13 cellular contexts compared by ENCODE assay signal in the genomic region with DNA sequence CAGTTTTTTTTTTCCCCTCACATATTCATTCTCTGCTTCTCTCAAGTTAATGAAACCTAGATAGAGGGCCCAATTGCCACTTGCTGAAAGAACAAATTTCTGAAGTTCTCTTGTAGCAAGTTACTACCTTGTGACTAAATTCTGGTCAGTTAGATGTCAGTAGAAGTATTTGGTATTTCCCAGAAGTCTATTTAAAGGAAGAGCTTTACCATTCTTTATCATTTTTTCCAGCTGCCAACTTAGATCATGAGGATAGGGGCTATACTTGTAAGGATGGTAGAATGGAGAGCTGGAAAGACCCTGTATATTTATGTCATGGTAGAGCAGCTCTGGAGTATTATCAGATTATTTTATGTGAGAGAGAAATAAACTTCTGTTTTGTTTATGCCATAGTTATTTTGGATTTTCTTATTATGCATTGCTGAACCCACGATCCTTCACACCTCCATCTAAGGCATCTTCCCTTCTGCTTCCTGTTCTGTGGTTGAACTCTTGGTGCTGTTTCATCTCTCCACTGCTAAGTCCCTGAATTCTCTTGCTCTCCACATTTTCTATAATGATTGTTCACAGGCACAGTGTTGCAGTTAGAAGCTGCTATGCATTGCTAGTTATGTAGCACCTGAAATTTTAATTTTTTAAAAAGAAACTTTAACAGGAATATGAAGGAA. TPM values are rescaled to one million over a fixed set of nuclear protein-coding genes. Genes with fewer than 3 reads are reported as not detected.
DNase-seq lines count a peak whose midpoint lies in the region; ATAC-seq and TF ChIP-seq lines count a peak whose summit lies in the region.
"Had no signal": no experiment of that assay in that cellular context is flagged by ENCODE, and none has a peak within 500 bp of the region (broad histone marks: within the 10 kb centered on the region; RNA-seq: fewer than 3 reads in every experiment).

No MANE protein-coding gene starts in this region.

- H4K12ac ChIP-seq in trophoblast cell (ENCODE audit: low read depth, low read length), result no peak overlapping the region

- H2BK12ac ChIP-seq in trophoblast cell (ENCODE audit: low read length), result no peak overlapping the region

- H3K4ac ChIP-seq in trophoblast cell (ENCODE audit: low read depth, low read length), result no peak overlapping the region

- DNase-seq in activated T-cell treated with anti-CD3 and anti-CD28 coated beads, Interleukin-2, amount 50 U/mL, for 24 hours, result no peak
- DNase-seq in activated T-cell treated with anti-CD3 and anti-CD28 coated beads, Interleukin-2, amount 50 U/mL, for 1 hour, result no peak
- DNase-seq in trophoblast cell (no peak), MG63 (no peak), SW 1271 (lab: John Stamatoyannopoulos, UW) (no peak)
- DNase-seq: ACHN; activated CD8-positive, alpha-beta memory T cell treated with anti-CD3 and anti-CD28 coated beads, Interleukin-2, amount 50 U/mL, for 4 hours; gastrocnemius medialis; NCI-H187 treated with DMSO at 0.1 percent for 48 hours; SJCRH30 had no signal

- H3K4me1 ChIP-seq in Loucy (ENCODE audit: insufficient read depth, low read length, poor library complexity, severe bottlenecking) (peaks cover 35% of the 10 kb centered on the region), trophoblast cell (ENCODE audit: control insufficient read depth in 1 of 2, insufficient read depth in 2 of 2, low read length in 2 of 2) (peaks cover 3 to 8% of the 10 kb centered on the region in 2 experiments)
- H3K4me1 ChIP-seq: gastrocnemius medialis, SJCRH30 had no signal

- WGBS in trophoblast cell (ENCODE audit: extremely low coverage, insufficient coverage, insufficient read length), result no CpG with 5 or more reads among the region's 1 CpG

- peaks cover 8% of the 10 kb centered on the region for H4K20me1 ChIP-seq in Loucy (ENCODE audit: insufficient read depth, low read length, poor library complexity, severe bottlenecking)

- peaks cover 5% of the 10 kb centered on the region for H3K9me3 Mint-ChIP-seq in activated T-cell treated with anti-CD3 and anti-CD28 coated beads, Interleukin-2, amount 50 U/mL, for 24 hours
- H3K9me3 Mint-ChIP-seq in activated T-helper 17 cell treated with anti-CD3 and anti-CD28 coated beads, Interleukin-2, amount 50 U/mL, for 72 hours, result no peaks in the 10 kb centered on the region

- H3K9ac ChIP-seq in Loucy (ENCODE audit: low read depth, low read length, poor library complexity, severe bottlenecking) (peak overlapping the region; percentile 14), trophoblast cell (ENCODE audit: low read length) (no peak overlapping the region)

- H3K27ac ChIP-seq in trophoblast cell (ENCODE audit: low read depth, low read length), result peak overlapping the region; percentile 54
- H3K27ac ChIP-seq: gastrocnemius medialis, SJCRH30 had no signal

- peaks cover 49% of the 10 kb centered on the region for H3K4me1 Mint-ChIP-seq in activated T-cell treated with anti-CD3 and anti-CD28 coated beads, Interleukin-2, amount 50 U/mL, for 24 hours (ENCODE audit: low read depth)
- H3K4me1 Mint-ChIP-seq in activated T-helper 17 cell treated with anti-CD3 and anti-CD28 coated beads, Interleukin-2, amount 50 U/mL, for 72 hours, result peaks cover 26% of the 10 kb centered on the region

- peaks cover 3% of the 10 kb centered on the region for H3K9me3 ChIP-seq in Loucy (ENCODE audit: insufficient read depth, low read depth, low read length)
- H3K9me3 ChIP-seq in trophoblast cell (ENCODE audit: insufficient read depth, low read depth, low read length), result no peaks in the 10 kb centered on the region
- no peaks in the 10 kb centered on the region for H3K9me3 ChIP-seq in MG63
- H3K9me3 ChIP-seq: gastrocnemius medialis, SJCRH30 had no signal

- H3F3A ChIP-seq in Loucy (ENCODE audit: low read depth), result no peaks in the 10 kb centered on the region

- no peak overlapping the region for H2BK5ac ChIP-seq in trophoblast cell (ENCODE audit: low read depth, low read length, poor library complexity)

- ATAC-seq in activated T-helper 17 cell treated with anti-CD3 and anti-CD28 coated beads, Interleukin-2, amount 50 U/mL, for 72 hours (replicated peaks), result peak; percentile 86
- no peak for ATAC-seq in GM19467 (IDR thresholded peaks at IDR 0.05; ENCODE audit: unreplicated experiment)
- ATAC-seq: gastrocnemius medialis had no signal

- H4K8ac ChIP-seq in trophoblast cell (ENCODE audit: low read depth, low read length), result no peak overlapping the region

- no peaks in the 10 kb centered on the region for H3K27me3 Mint-ChIP-seq in activated T-cell treated with anti-CD3 and anti-CD28 coated beads, Interleukin-2, amount 50 U/mL, for 24 hours
- no peaks in the 10 kb centered on the region for H3K27me3 Mint-ChIP-seq in activated T-helper 17 cell treated with anti-CD3 and anti-CD28 coated beads, Interleukin-2, amount 50 U/mL, for 72 hours

- no peak overlapping the region for H2AK5ac ChIP-seq in trophoblast cell (ENCODE audit: low read length)

- no peaks in the 10 kb centered on the region for H3K9me2 ChIP-seq in Loucy (replicated peaks; ENCODE audit: low read depth, low read length)

- H3K36me3 ChIP-seq in Loucy (ENCODE audit: insufficient read depth, low read length) (no peaks in the 10 kb centered on the region; the same call in 1 of the 2 replicates), trophoblast cell (ENCODE audit: control insufficient read depth in 1 of 2, insufficient read depth in 2 of 2, low read length in 2 of 2) (peaks cover 0 to 5% of the 10 kb centered on the region in 2 experiments), MG63 (no peaks in the 10 kb centered on the region)
- H3K36me3 ChIP-seq: gastrocnemius medialis, SJCRH30 had no signal

- H3K4me2 ChIP-seq in Loucy (ENCODE audit: low read depth, low read length, poor library complexity, severe bottlenecking) (peak overlapping the region; percentile 61), trophoblast cell (ENCODE audit: low read length) (no peak overlapping the region)

- no peak for TF ChIP-seq CTCF in Loucy (conservative IDR thresholded peaks at IDR 0.05; ENCODE audit: low read length)

- no peak overlapping the region for H3K14ac ChIP-seq in trophoblast cell (ENCODE audit: low read length)

- no peak overlapping the region for H2BK120ac ChIP-seq in trophoblast cell (ENCODE audit: insufficient read depth, low read length, poor library complexity)

- H3K27me3 ChIP-seq in Loucy (ENCODE audit: insufficient read depth, low read length, poor library complexity, severe bottlenecking) (no peaks in the 10 kb centered on the region), trophoblast cell (ENCODE audit: insufficient read depth, low read length) (no peaks in the 10 kb centered on the region), MG63 (no peaks in the 10 kb centered on the region)
- H3K27me3 ChIP-seq: gastrocnemius medialis, SJCRH30 had no signal

- peaks cover 11% of the 10 kb centered on the region for H3K79me1 ChIP-seq in trophoblast cell (ENCODE audit: low read length)

- peak overlapping the region; percentile 28 for H3K4me3 ChIP-seq in Loucy (ENCODE audit: low read length, poor library complexity, severe bottlenecking)
- H3K4me3 ChIP-seq in trophoblast cell (ENCODE audit: low read depth, low read length), result no peak overlapping the region
- no peak overlapping the region for H3K4me3 ChIP-seq in MG63
- H3K4me3 ChIP-seq: gastrocnemius medialis, SJCRH30 had no signal

- H3K79me2 ChIP-seq in Loucy (ENCODE audit: insufficient read depth, low read length) (peaks cover 76% of the 10 kb centered on the region), trophoblast cell (ENCODE audit: control insufficient read depth, insufficient read depth, low read length, poor library complexity) (peaks cover 5% of the 10 kb centered on the region)

- peak overlapping the region; percentile 88 for H3K27ac Mint-ChIP-seq in activated T-cell treated with anti-CD3 and anti-CD28 coated beads, Interleukin-2, amount 50 U/mL, for 24 hours
- H3K27ac Mint-ChIP-seq in activated T-helper 17 cell treated with anti-CD3 and anti-CD28 coated beads, Interleukin-2, amount 50 U/mL, for 72 hours, result peak overlapping the region; percentile 90

- peaks cover 39% of the 10 kb centered on the region for H3K36me3 Mint-ChIP-seq in activated T-cell treated with anti-CD3 and anti-CD28 coated beads, Interleukin-2, amount 50 U/mL, for 24 hours (ENCODE audit: low read depth)
- H3K36me3 Mint-ChIP-seq in activated T-helper 17 cell treated with anti-CD3 and anti-CD28 coated beads, Interleukin-2, amount 50 U/mL, for 72 hours (ENCODE audit: low read depth), result peaks cover 26% of the 10 kb centered on the region

- no peak overlapping the region for H2AFZ ChIP-seq in Loucy (ENCODE audit: low read length)
- H2AFZ ChIP-seq in trophoblast cell (ENCODE audit: insufficient read depth, low read length, poor library complexity), result no peak overlapping the region

- H4K91ac ChIP-seq in trophoblast cell (ENCODE audit: low read depth, low read length), result no peak overlapping the region

- no peak overlapping the region for H3K18ac ChIP-seq in trophoblast cell (ENCODE audit: low read length)

- H3K4me3 Mint-ChIP-seq in activated T-cell treated with anti-CD3 and anti-CD28 coated beads, Interleukin-2, amount 50 U/mL, for 24 hours, result peak overlapping the region; percentile 24
- peak overlapping the region; percentile 69 for H3K4me3 Mint-ChIP-seq in activated T-helper 17 cell treated with anti-CD3 and anti-CD28 coated beads, Interleukin-2, amount 50 U/mL, for 72 hours

- H3K23ac ChIP-seq in trophoblast cell (ENCODE audit: low read length), result no peak overlapping the region

RNA-seq across cellular contexts. Expression of a gene that starts 25.9 kb away (rescaled TPM):
- total RNA-seq in activated T-helper 17 cell treated with anti-CD3 and anti-CD28 coated beads, Interleukin-2, amount 50 U/mL, for 72 hours, result 10 to 100 TPM; 50.3 to 89.9 TPM
- 87.3 and 91.6 TPM in 2 replicates for polyA plus RNA-seq in trophoblast cell (2013)
- total RNA-seq in MG63 (2014; rRNA removed; shearing (Covaris generic); ENCODE audit: low replicate concordance), result 19.8 and 22.1 TPM in 2 replicates
